ENCODE assay signal across 28 cellular contexts in genomic region chr2:227485429-227485828, GRCh38.
"Had no signal": no experiment of that assay in that cellular context is flagged by ENCODE, and none has a peak within 500 bp of the region (broad histone marks: within the 10 kb centered on the region; RNA-seq: fewer than 3 reads in every experiment).

No MANE protein-coding gene starts in this region.

- H3K27ac Mint-ChIP-seq: activated B cell treated with CpG ODN at 0.5 μM for 24 hours; activated CD8-positive, alpha-beta memory T cell treated with anti-CD3 and anti-CD28 coated beads, Interleukin-2, amount 10 ng/mL, durations not matched to agents 7 days and 5 days; activated T-helper 2 cell treated with anti-CD3 and anti-CD28 coated beads, Interferon-gamma antibody, Interleukin-2, Interleukin-4, amounts not matched to agents 10 μg/mL and 5 μg/mL and 100 μg/mL, durations not matched to agents 14 hours and 24 hours and 36 hours; brain had no signal

- H3K27ac ChIP-seq: SK-N-MC had no signal

- FAIRE-seq: astrocyte, TTC549 had no signal

- H3K27me3 Mint-ChIP-seq: activated B cell treated with CpG ODN at 0.5 μM for 24 hours; activated CD4-positive, alpha-beta T cell treated with anti-CD3 and anti-CD28 coated beads, Interleukin-2, amount 10 ng/mL, durations not matched to agents 24 days and 14 days; activated CD8-positive, alpha-beta memory T cell treated with anti-CD3 and anti-CD28 coated beads, Interleukin-2, amount 10 ng/mL, durations not matched to agents 7 days and 5 days; activated T-cell treated with anti-CD3 and anti-CD28 coated beads, Interleukin-2, amount 50 U/mL, for 24 hours; brain had no signal

- H3K4me3 ChIP-seq: SK-N-MC had no signal

- DNase-seq: activated B cell treated with CpG ODN at 0.5 μM for 24 hours; activated CD4-positive, alpha-beta T cell treated with anti-CD3 and anti-CD28 coated beads for 1 hour; activated CD4-positive, alpha-beta T cell treated with anti-CD3 and anti-CD28 coated beads, Interleukin-2, amount 10 ng/mL, durations not matched to agents 24 days and 14 days; activated CD4-positive, alpha-beta T cell treated with anti-CD3 and anti-CD28 coated beads, Interleukin-2, amount 50 U/mL, for 48 hours; activated CD8-positive, alpha-beta memory T cell treated with anti-CD3 and anti-CD28 coated beads, Interleukin-2, amount 10 ng/mL, durations not matched to agents 7 days and 5 days; activated gamma-delta T cell treated with Interleukin-2 at 50 U/mL for 16 hours; activated T-cell treated with anti-CD3 and anti-CD28 coated beads, Interleukin-2, amount 50 U/mL, for 24 hours; amygdala; Karpas-422; MM.1S; NCI-H1105; NCI-H1436; NCI-H1694 treated with DMSO at 0.1 percent for 48 hours; NCI-H2029 treated with DMSO at 0.1 percent for 48 hours; NCI-H345; NCI-H510A; NCI-H526 treated with DMSO at 0.1 percent for 48 hours; NCI-H82; RPMI8226; SW 1271; T-helper 2 cell; T1000 had no signal

- H3K4me3 Mint-ChIP-seq: activated B cell treated with CpG ODN at 0.5 μM for 24 hours; activated CD4-positive, alpha-beta T cell treated with anti-CD3 and anti-CD28 coated beads, Interleukin-2, amount 10 ng/mL, durations not matched to agents 24 days and 14 days; activated CD8-positive, alpha-beta memory T cell treated with anti-CD3 and anti-CD28 coated beads, Interleukin-2, amount 10 ng/mL, durations not matched to agents 7 days and 5 days; activated T-cell treated with anti-CD3 and anti-CD28 coated beads, Interleukin-2, amount 50 U/mL, for 24 hours; brain had no signal

- ATAC-seq: activated CD8-positive, alpha-beta memory T cell treated with anti-CD3 and anti-CD28 coated beads, Interleukin-2, amount 10 ng/mL, durations not matched to agents 7 days and 5 days; Right ventricle myocardium inferior had no signal
